In genomic region chr3:136141296-136141785, GRCh38 we compare ENCODE assay signal across 17 cellular contexts.
DNase-seq lines count a peak whose midpoint lies in the region; ATAC-seq and TF ChIP-seq lines count a peak whose summit lies in the region.
"Had no signal": no experiment of that assay in that cellular context is flagged by ENCODE, and none has a peak within 500 bp of the region (broad histone marks: within the 10 kb centered on the region; RNA-seq: fewer than 3 reads in every experiment).

No MANE protein-coding gene starts in this region.

- peaks cover 27% of the 10 kb centered on the region for H3K4me1 Mint-ChIP-seq in stimulated activated effector memory CD8-positive, alpha-beta T cell treated with anti-CD3 and anti-CD28 coated beads, Interleukin-12 subunit alpha, Interleukin-12 subunit beta, amount 100 ng/mL, for 72 hours

- ATAC-seq in SK-N-SH treated with all-trans-retinoic acid at 6 μM for 48 hours (0 out of 3 replicates have a peak, but pooled peaks have one; percentile 9), GM19023 (IDR thresholded peaks at IDR 0.05; ENCODE audit: unreplicated experiment) (no peak), HG03565 (IDR thresholded peaks at IDR 0.05; ENCODE audit: unreplicated experiment) (no peak)
- peak; percentile 29 for ATAC-seq in stimulated activated effector memory CD8-positive, alpha-beta T cell treated with anti-CD3 and anti-CD28 coated beads, Interleukin-12 subunit alpha, Interleukin-12 subunit beta, amount 100 ng/mL, for 72 hours

- peak; percentile 40 for DNase-seq in NCI-H82 (lab: John Stamatoyannopoulos, UW)
- no peak for DNase-seq in NCI-H82 treated with DMSO at 0.1 percent for 48 hours (lab: John Stamatoyannopoulos, UW; ENCODE audit: unreplicated experiment)
- DNase-seq in epithelial cell of prostate (ENCODE audit: low read depth, low spot score), result no peak
- DNase-seq in stimulated activated effector memory CD8-positive, alpha-beta T cell treated with anti-CD3 and anti-CD28 coated beads, Interleukin-12 subunit alpha, Interleukin-12 subunit beta, amount 100 ng/mL, for 72 hours (ENCODE audit: low spot score in 2 of 2), result no peak
- no peak for DNase-seq in activated CD4-positive, alpha-beta T cell treated with anti-CD3 and anti-CD28 coated beads, Interleukin-2, amount 50 U/mL, for 48 hours
- DNase-seq: activated CD4-positive, CD25-positive, alpha-beta regulatory T cell treated with anti-CD3 and anti-CD28 coated beads, Interleukin-2, amount 50 U/mL, for 72 hours; activated effector memory CD4-positive, alpha-beta T cell treated with anti-CD3 and anti-CD28 coated beads, Interleukin-2, amount 50 U/mL, for 16 hours; DMS 273 treated with DMSO at 0.1 percent for 48 hours; KG1; NCI-H2081 treated with DMSO at 0.1 percent for 48 hours; substantia nigra; SW 1271 had no signal

- H3K27ac Mint-ChIP-seq in stimulated activated effector memory CD8-positive, alpha-beta T cell treated with anti-CD3 and anti-CD28 coated beads, Interleukin-12 subunit alpha, Interleukin-12 subunit beta, amount 100 ng/mL, for 72 hours, result peak overlapping the region; percentile 85

- peak overlapping the region; percentile 90 for H3K27ac ChIP-seq in epithelial cell of prostate
- H3K27ac ChIP-seq: 22Rv1, right atrium auricular region had no signal

- peaks cover 15% of the 10 kb centered on the region for H3K36me3 Mint-ChIP-seq in stimulated activated effector memory CD8-positive, alpha-beta T cell treated with anti-CD3 and anti-CD28 coated beads, Interleukin-12 subunit alpha, Interleukin-12 subunit beta, amount 100 ng/mL, for 72 hours

- H3K9me3 Mint-ChIP-seq in stimulated activated effector memory CD8-positive, alpha-beta T cell treated with anti-CD3 and anti-CD28 coated beads, Interleukin-12 subunit alpha, Interleukin-12 subunit beta, amount 100 ng/mL, for 72 hours, result no peaks in the 10 kb centered on the region

- no peak overlapping the region for H3K4me3 Mint-ChIP-seq in stimulated activated effector memory CD8-positive, alpha-beta T cell treated with anti-CD3 and anti-CD28 coated beads, Interleukin-12 subunit alpha, Interleukin-12 subunit beta, amount 100 ng/mL, for 72 hours

TF ChIP-seq in SK-N-SH treated with all-trans-retinoic acid at 6 μM for 48 hours, 23 proteins besides CTCF, POLR2A, EP300 and RAD21:
- no peak for TF ChIP-seq ARNTL (CRISPR knock-in tag; IDR thresholded peaks at IDR 0.05; ENCODE audit: borderline replicate concordance, low read depth)
- no peak for TF ChIP-seq CREB5 (CRISPR knock-in tag; IDR thresholded peaks at IDR 0.05; ENCODE audit: low read depth)
- no peak for TF ChIP-seq GLIS3 (CRISPR knock-in tag; IDR thresholded peaks at IDR 0.05)
- no peak for TF ChIP-seq PATZ1 (CRISPR knock-in tag; IDR thresholded peaks at IDR 0.05; ENCODE audit: borderline replicate concordance)
- no peak for TF ChIP-seq TCF4 (CRISPR knock-in tag; IDR thresholded peaks at IDR 0.05; ENCODE audit: borderline replicate concordance)
- no peak for TF ChIP-seq ZFP3 (CRISPR knock-in tag; IDR thresholded peaks at IDR 0.05)
- no peak for TF ChIP-seq TOX (CRISPR knock-in tag; IDR thresholded peaks at IDR 0.05; ENCODE audit: borderline replicate concordance)
- TF ChIP-seq ZNF565 (CRISPR knock-in tag; conservative IDR thresholded peaks at IDR 0.05; ENCODE audit: low read depth), result no peak
- no peak for TF ChIP-seq BACH2 (CRISPR knock-in tag; IDR thresholded peaks at IDR 0.05; ENCODE audit: borderline replicate concordance)
- TF ChIP-seq ESRRG (CRISPR knock-in tag; IDR thresholded peaks at IDR 0.05), result no peak
- no peak for TF ChIP-seq ZNF8 (CRISPR knock-in tag; IDR thresholded peaks at IDR 0.05)
- no peak for TF ChIP-seq POU6F1 (CRISPR knock-in tag; IDR thresholded peaks at IDR 0.05; ENCODE audit: borderline replicate concordance, low read depth)
- no peak for TF ChIP-seq ZC3H10 (CRISPR knock-in tag; IDR thresholded peaks at IDR 0.05)
- TF ChIP-seq SNAI2 (CRISPR knock-in tag; IDR thresholded peaks at IDR 0.05), result no peak
- no peak for TF ChIP-seq PPARA (CRISPR knock-in tag; IDR thresholded peaks at IDR 0.05; ENCODE audit: borderline replicate concordance)
- TF ChIP-seq OSR1 (CRISPR knock-in tag; IDR thresholded peaks at IDR 0.05), result no peak
- no peak for TF ChIP-seq ZFP30 (CRISPR knock-in tag; IDR thresholded peaks at IDR 0.05)
- TF ChIP-seq ISL1 (CRISPR knock-in tag; IDR thresholded peaks at IDR 0.05), result no peak
- TF ChIP-seq, protein P1, sequence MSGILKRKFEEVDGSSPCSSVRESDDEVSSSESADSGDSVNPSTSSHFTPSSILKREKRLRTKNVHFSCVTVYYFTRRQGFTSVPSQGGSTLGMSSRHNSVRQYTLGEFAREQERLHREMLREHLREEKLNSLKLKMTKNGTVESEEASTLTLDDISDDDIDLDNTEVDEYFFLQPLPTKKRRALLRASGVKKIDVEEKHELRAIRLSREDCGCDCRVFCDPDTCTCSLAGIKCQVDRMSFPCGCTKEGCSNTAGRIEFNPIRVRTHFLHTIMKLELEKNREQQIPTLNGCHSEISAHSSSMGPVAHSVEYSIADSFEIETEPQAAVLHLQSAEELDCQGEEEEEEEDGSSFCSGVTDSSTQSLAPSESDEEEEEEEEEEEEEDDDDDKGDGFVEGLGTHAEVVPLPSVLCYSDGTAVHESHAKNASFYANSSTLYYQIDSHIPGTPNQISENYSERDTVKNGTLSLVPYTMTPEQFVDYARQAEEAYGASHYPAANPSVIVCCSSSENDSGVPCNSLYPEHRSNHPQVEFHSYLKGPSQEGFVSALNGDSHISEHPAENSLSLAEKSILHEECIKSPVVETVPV (CRISPR knock-in tag; IDR thresholded peaks at IDR 0.05), result no peak
- no peak for TF ChIP-seq ZNF70 (CRISPR knock-in tag; IDR thresholded peaks at IDR 0.05)

Comparison
In these comparisons a context has a peak if more than half of its experiments do, and no peak if none do; other contexts are left out.
1. ATAC-seq: peak in SK-N-SH treated with all-trans-retinoic acid at 6 μM for 48 hours (single experiment) and stimulated activated effector memory CD8-positive, alpha-beta T cell treated with anti-CD3 and anti-CD28 coated beads, Interleukin-12 subunit alpha, Interleukin-12 subunit beta, amount 100 ng/mL, for 72 hours (single experiment); none in GM19023 (single experiment) and HG03565 (single experiment).